Comparison of ENCODE assay signal across 1 cellular context in genomic region chr12:93570552-93571359, GRCh38.
TF ChIP-seq lines count a peak whose summit lies in the region.

No MANE protein-coding gene starts in this region.

TF ChIP-seq in HepG2, 621 proteins besides CTCF, POLR2A, EP300 and RAD21 (continued from another document and continues in another):
- no peak for TF ChIP-seq HNF1A (IDR thresholded peaks at IDR 0.05; ENCODE audit: low read depth)
- peak; percentile 25; the same call in 1 of the 2 replicates for TF ChIP-seq HNF1A (CRISPR knock-in tag; IDR thresholded peaks at IDR 0.05; ENCODE audit: borderline replicate concordance)
- TF ChIP-seq KAT8 (CRISPR knock-in tag; IDR thresholded peaks at IDR 0.05) = peak; percentile 29; the same call in 1 of the 2 replicates
- no peak for TF ChIP-seq ZC3H13 (CRISPR knock-in tag; IDR thresholded peaks at IDR 0.05)
- peak; percentile 52 for TF ChIP-seq SALL1 (CRISPR knock-in tag; IDR thresholded peaks at IDR 0.05)
- TF ChIP-seq, protein P1, sequence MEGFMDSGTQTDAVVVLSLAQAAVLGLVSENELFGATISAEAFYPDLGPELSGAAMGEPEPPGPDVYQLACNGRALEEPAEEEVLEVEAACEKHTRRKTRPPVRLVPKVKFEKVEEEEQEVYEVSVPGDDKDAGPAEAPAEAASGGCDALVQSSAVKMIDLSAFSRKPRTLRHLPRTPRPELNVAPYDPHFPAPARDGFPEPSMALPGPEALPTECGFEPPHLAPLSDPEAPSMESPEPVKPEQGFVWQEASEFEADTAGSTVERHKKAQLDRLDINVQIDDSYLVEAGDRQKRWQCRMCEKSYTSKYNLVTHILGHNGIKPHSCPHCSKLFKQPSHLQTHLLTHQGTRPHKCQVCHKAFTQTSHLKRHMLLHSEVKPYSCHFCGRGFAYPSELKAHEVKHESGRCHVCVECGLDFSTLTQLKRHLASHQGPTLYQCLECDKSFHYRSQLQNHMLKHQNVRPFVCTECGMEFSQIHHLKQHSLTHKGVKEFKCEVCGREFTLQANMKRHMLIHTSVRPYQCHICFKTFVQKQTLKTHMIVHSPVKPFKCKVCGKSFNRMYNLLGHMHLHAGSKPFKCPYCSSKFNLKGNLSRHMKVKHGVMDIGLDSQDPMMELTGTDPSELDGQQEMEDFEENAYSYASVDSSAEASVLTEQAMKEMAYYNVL (CRISPR knock-in tag; IDR thresholded peaks at IDR 0.05; ENCODE audit: borderline replicate concordance) = no peak
- TF ChIP-seq, protein P2, sequence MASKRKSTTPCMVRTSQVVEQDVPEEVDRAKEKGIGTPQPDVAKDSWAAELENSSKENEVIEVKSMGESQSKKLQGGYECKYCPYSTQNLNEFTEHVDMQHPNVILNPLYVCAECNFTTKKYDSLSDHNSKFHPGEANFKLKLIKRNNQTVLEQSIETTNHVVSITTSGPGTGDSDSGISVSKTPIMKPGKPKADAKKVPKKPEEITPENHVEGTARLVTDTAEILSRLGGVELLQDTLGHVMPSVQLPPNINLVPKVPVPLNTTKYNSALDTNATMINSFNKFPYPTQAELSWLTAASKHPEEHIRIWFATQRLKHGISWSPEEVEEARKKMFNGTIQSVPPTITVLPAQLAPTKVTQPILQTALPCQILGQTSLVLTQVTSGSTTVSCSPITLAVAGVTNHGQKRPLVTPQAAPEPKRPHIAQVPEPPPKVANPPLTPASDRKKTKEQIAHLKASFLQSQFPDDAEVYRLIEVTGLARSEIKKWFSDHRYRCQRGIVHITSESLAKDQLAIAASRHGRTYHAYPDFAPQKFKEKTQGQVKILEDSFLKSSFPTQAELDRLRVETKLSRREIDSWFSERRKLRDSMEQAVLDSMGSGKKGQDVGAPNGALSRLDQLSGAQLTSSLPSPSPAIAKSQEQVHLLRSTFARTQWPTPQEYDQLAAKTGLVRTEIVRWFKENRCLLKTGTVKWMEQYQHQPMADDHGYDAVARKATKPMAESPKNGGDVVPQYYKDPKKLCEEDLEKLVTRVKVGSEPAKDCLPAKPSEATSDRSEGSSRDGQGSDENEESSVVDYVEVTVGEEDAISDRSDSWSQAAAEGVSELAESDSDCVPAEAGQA (IDR thresholded peaks at IDR 0.05; ENCODE audit: low read depth) = no peak
- TF ChIP-seq, protein P2 (CRISPR knock-in tag; IDR thresholded peaks at IDR 0.05; ENCODE audit: borderline replicate concordance) = 0 out of 2 replicates have a peak, but pooled peaks have one; percentile 43
- peak; percentile 72 for TF ChIP-seq XRCC5 (optimal IDR thresholded peaks at IDR 0.05; ENCODE audit: low read length)
- 0 out of 2 replicates have a peak, but pooled peaks have one; percentile 19 for TF ChIP-seq SNAI1 (CRISPR knock-in tag; IDR thresholded peaks at IDR 0.05; ENCODE audit: borderline replicate concordance)
- peak; percentile 76; the same call in 1 of the 2 replicates for TF ChIP-seq ZFP91 (CRISPR knock-in tag; IDR thresholded peaks at IDR 0.05; ENCODE audit: borderline replicate concordance)
- TF ChIP-seq SOX13 (IDR thresholded peaks at IDR 0.05) = no peak
- TF ChIP-seq SOX13 (CRISPR knock-in tag; conservative IDR thresholded peaks at IDR 0.05 in 1 of 2, IDR thresholded peaks at IDR 0.05 in 1 of 2) = peak in 1 of 2 experiments; percentile 78; a peak in 2 of 4 replicates
- TF ChIP-seq, protein P3, sequence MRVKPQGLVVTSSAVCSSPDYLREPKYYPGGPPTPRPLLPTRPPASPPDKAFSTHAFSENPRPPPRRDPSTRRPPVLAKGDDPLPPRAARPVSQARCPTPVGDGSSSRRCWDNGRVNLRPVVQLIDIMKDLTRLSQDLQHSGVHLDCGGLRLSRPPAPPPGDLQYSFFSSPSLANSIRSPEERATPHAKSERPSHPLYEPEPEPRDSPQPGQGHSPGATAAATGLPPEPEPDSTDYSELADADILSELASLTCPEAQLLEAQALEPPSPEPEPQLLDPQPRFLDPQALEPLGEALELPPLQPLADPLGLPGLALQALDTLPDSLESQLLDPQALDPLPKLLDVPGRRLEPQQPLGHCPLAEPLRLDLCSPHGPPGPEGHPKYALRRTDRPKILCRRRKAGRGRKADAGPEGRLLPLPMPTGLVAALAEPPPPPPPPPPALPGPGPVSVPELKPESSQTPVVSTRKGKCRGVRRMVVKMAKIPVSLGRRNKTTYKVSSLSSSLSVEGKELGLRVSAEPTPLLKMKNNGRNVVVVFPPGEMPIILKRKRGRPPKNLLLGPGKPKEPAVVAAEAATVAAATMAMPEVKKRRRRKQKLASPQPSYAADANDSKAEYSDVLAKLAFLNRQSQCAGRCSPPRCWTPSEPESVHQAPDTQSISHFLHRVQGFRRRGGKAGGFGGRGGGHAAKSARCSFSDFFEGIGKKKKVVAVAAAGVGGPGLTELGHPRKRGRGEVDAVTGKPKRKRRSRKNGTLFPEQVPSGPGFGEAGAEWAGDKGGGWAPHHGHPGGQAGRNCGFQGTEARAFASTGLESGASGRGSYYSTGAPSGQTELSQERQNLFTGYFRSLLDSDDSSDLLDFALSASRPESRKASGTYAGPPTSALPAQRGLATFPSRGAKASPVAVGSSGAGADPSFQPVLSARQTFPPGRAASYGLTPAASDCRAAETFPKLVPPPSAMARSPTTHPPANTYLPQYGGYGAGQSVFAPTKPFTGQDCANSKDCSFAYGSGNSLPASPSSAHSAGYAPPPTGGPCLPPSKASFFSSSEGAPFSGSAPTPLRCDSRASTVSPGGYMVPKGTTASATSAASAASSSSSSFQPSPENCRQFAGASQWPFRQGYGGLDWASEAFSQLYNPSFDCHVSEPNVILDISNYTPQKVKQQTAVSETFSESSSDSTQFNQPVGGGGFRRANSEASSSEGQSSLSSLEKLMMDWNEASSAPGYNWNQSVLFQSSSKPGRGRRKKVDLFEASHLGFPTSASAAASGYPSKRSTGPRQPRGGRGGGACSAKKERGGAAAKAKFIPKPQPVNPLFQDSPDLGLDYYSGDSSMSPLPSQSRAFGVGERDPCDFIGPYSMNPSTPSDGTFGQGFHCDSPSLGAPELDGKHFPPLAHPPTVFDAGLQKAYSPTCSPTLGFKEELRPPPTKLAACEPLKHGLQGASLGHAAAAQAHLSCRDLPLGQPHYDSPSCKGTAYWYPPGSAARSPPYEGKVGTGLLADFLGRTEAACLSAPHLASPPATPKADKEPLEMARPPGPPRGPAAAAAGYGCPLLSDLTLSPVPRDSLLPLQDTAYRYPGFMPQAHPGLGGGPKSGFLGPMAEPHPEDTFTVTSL (CRISPR knock-in tag; IDR thresholded peaks at IDR 0.05; ENCODE audit: borderline replicate concordance) = 0 out of 2 replicates have a peak, but pooled peaks have one; percentile 26
- TF ChIP-seq MBD4 (IDR thresholded peaks at IDR 0.05; ENCODE audit: borderline replicate concordance, low read length) = no peak
- 0 out of 2 replicates have a peak, but pooled peaks have one; percentile 74 for TF ChIP-seq PAX8 (CRISPR knock-in tag; IDR thresholded peaks at IDR 0.05; ENCODE audit: borderline replicate concordance)
- peak; percentile 51; the same call in 1 of the 2 replicates for TF ChIP-seq NCOR1 (IDR thresholded peaks at IDR 0.05; ENCODE audit: borderline replicate concordance, low read length)
- TF ChIP-seq TEAD3 (CRISPR knock-in tag; optimal IDR thresholded peaks at IDR 0.05; ENCODE audit: borderline replicate concordance) = no peak
- TF ChIP-seq ZFY (CRISPR knock-in tag; IDR thresholded peaks at IDR 0.05) = peak; percentile 54
- no peak for TF ChIP-seq SMC3 (IDR thresholded peaks at IDR 0.05; ENCODE audit: low read length)
- TF ChIP-seq ARID2 (CRISPR knock-in tag; IDR thresholded peaks at IDR 0.05; ENCODE audit: borderline replicate concordance) = 0 out of 2 replicates have a peak, but pooled peaks have one; percentile 71
- TF ChIP-seq CBX2 (IDR thresholded peaks at IDR 0.05; ENCODE audit: low read depth, low read length) = peak; percentile 54; the same call in 1 of the 2 replicates
- no peak; the same call in 1 of the 2 replicates for TF ChIP-seq CBX2 (CRISPR knock-in tag; IDR thresholded peaks at IDR 0.05; ENCODE audit: low read depth)
- 0 out of 2 replicates have a peak, but pooled peaks have one; percentile 33 for TF ChIP-seq MAZ (IDR thresholded peaks at IDR 0.05; ENCODE audit: borderline replicate concordance, low read depth, low read length)
- TF ChIP-seq MAZ (CRISPR knock-in tag; IDR thresholded peaks at IDR 0.05; ENCODE audit: low read depth) = no peak
- TF ChIP-seq MLX (CRISPR knock-in tag; IDR thresholded peaks at IDR 0.05) = 0 out of 2 replicates have a peak, but pooled peaks have one; percentile 24
- TF ChIP-seq ELF3 (CRISPR knock-in tag; IDR thresholded peaks at IDR 0.05) = no peak
- peak; percentile 70; the same call in 1 of the 2 replicates for TF ChIP-seq ZSCAN20 (CRISPR knock-in tag; IDR thresholded peaks at IDR 0.05; ENCODE audit: borderline replicate concordance)
- TF ChIP-seq, protein P4, sequence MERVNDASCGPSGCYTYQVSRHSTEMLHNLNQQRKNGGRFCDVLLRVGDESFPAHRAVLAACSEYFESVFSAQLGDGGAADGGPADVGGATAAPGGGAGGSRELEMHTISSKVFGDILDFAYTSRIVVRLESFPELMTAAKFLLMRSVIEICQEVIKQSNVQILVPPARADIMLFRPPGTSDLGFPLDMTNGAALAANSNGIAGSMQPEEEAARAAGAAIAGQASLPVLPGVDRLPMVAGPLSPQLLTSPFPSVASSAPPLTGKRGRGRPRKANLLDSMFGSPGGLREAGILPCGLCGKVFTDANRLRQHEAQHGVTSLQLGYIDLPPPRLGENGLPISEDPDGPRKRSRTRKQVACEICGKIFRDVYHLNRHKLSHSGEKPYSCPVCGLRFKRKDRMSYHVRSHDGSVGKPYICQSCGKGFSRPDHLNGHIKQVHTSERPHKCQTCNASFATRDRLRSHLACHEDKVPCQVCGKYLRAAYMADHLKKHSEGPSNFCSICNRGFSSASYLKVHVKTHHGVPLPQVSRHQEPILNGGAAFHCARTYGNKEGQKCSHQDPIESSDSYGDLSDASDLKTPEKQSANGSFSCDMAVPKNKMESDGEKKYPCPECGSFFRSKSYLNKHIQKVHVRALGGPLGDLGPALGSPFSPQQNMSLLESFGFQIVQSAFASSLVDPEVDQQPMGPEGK (CRISPR knock-in tag; IDR thresholded peaks at IDR 0.05) = peak; percentile 84
